In the genomic region with DNA sequence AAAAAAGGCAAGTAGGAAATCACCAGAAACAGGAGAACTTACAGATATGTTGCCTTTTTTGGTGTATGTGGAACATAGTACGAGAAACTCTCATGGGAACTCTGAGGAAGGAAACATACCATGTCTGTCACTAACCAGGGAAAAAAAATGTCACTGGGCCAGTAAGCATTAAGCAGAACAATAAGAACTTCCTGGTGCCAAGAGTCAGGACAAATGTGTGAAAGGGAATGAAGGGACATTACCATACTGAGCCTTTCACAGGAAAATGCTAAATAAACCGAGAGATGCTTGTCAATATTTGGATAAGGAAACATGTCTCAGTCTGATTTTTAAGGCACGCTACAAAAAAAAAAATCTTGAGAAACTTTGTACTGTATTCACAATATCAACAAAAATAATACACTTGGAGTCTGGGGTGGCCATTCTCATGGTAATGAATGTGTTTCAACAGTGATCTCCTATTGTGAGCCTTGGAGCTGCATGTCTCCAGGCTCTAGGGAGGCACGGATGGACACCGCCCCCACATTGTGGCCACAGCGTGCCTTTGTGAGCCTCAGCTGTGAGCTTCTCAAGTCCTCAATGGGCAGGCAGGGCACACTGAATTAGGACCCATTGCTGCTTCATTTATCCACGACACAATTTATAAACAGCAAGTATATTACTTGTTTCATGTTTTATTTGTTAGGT, we compare ENCODE assay signal across 12 cellular contexts.
DNase-seq lines count a peak whose midpoint lies in the region; ATAC-seq and TF ChIP-seq lines count a peak whose summit lies in the region.
"Had no signal": no experiment of that assay in that cellular context is flagged by ENCODE, and none has a peak within 500 bp of the region (broad histone marks: within the 10 kb centered on the region; RNA-seq: fewer than 3 reads in every experiment).

No MANE protein-coding gene starts in this region.

- no peaks in the 10 kb centered on the region for H3K79me2 ChIP-seq in neural progenitor cell (ENCODE audit: low read depth)

- no peak for ATAC-seq in GM19023 (IDR thresholded peaks at IDR 0.05; ENCODE audit: unreplicated experiment)
- ATAC-seq in HG03196 (IDR thresholded peaks at IDR 0.05; ENCODE audit: unreplicated experiment) = no peak

- H3K27ac Mint-ChIP-seq in neural progenitor cell = peak overlapping the region; percentile 91
- H3K27ac Mint-ChIP-seq: activated naive CD4-positive, alpha-beta T cell treated with anti-CD3 and anti-CD28 coated beads, Interleukin-2, amount 10 ng/mL, durations not matched to agents 7 days and 5 days had no signal

- peak overlapping the region; percentile 46 for H3K4me3 Mint-ChIP-seq in neural progenitor cell
- H3K4me3 Mint-ChIP-seq: activated naive CD4-positive, alpha-beta T cell treated with anti-CD3 and anti-CD28 coated beads, Interleukin-2, amount 10 ng/mL, durations not matched to agents 7 days and 5 days had no signal

- H3K27ac ChIP-seq in neural progenitor cell (peak overlapping the region; percentile 88), A673 (ENCODE audit: low read depth, low read length, poor library complexity, severe bottlenecking) (no peak overlapping the region)
- H3K27ac ChIP-seq: breast epithelium had no signal

- peaks cover 36% of the 10 kb centered on the region for H3F3A ChIP-seq in neural progenitor cell (ENCODE audit: low read depth)

- peak overlapping the region; percentile 80 for H3K4me2 ChIP-seq in neural progenitor cell

- peaks cover 2% of the 10 kb centered on the region for H3K36me3 Mint-ChIP-seq in neural progenitor cell
- H3K36me3 Mint-ChIP-seq: activated naive CD4-positive, alpha-beta T cell treated with anti-CD3 and anti-CD28 coated beads, Interleukin-2, amount 10 ng/mL, durations not matched to agents 7 days and 5 days had no signal

- peaks cover 6% of the 10 kb centered on the region for H3K9me3 Mint-ChIP-seq in neural progenitor cell
- H3K9me3 Mint-ChIP-seq: activated naive CD4-positive, alpha-beta T cell treated with anti-CD3 and anti-CD28 coated beads, Interleukin-2, amount 10 ng/mL, durations not matched to agents 7 days and 5 days had no signal

- CTCF ChIA-PET in A673 (lab: Charles Lee) = no interaction called here

- H3K4me3 ChIP-seq in NT2/D1 (ENCODE audit: insufficient read length, low read depth) = no peak overlapping the region
- peak overlapping the region; percentile 36 for H3K4me3 ChIP-seq in neural progenitor cell
- no peak overlapping the region for H3K4me3 ChIP-seq in A673 (ENCODE audit: low read depth, low read length, poor library complexity, severe bottlenecking)
- H3K4me3 ChIP-seq: breast epithelium had no signal

- no peak overlapping the region for H3K9ac ChIP-seq in NT2/D1 (ENCODE audit: insufficient read length, low read depth)
- no peak overlapping the region for H3K9ac ChIP-seq in neural progenitor cell

- POLR2A ChIA-PET in A673 (lab: Charles Lee; ENCODE audit: low non-redundant PET) = no interaction called here

- TF ChIP-seq CTCF in neural progenitor cell (IDR thresholded peaks at IDR 0.05) = no peak
- no peak for TF ChIP-seq CTCF in A673 (conservative IDR thresholded peaks at IDR 0.05; ENCODE audit: low read depth, low read length)

- H3K27me3 ChIP-seq in NT2/D1 (ENCODE audit: insufficient read depth, insufficient read length) (no peaks in the 10 kb centered on the region), neural progenitor cell (no peaks in the 10 kb centered on the region), A673 (replicated peaks; ENCODE audit: insufficient read depth, low read depth, low read length, poor library complexity) (peaks cover 26% of the 10 kb centered on the region)
- H3K27me3 ChIP-seq: breast epithelium had no signal

- intact Hi-C loops in A673 (cut with micrococcal nuclease; ENCODE audit: unreplicated experiment) = no loop called here

- H3K27me3 Mint-ChIP-seq in neural progenitor cell (ENCODE audit: insufficient read depth, low read depth) = peaks cover 6% of the 10 kb centered on the region
- H3K27me3 Mint-ChIP-seq: activated naive CD4-positive, alpha-beta T cell treated with anti-CD3 and anti-CD28 coated beads, Interleukin-2, amount 10 ng/mL, durations not matched to agents 7 days and 5 days had no signal

- H2AFZ ChIP-seq in neural progenitor cell (replicated peaks) = no peak overlapping the region

- H3K4me1 Mint-ChIP-seq in neural progenitor cell = peaks cover 63% of the 10 kb centered on the region
- H3K4me1 Mint-ChIP-seq: activated naive CD4-positive, alpha-beta T cell treated with anti-CD3 and anti-CD28 coated beads, Interleukin-2, amount 10 ng/mL, durations not matched to agents 7 days and 5 days had no signal

- H3K36me3 ChIP-seq in NT2/D1 (ENCODE audit: insufficient read depth, insufficient read length, low read length) = no peaks in the 10 kb centered on the region
- no peaks in the 10 kb centered on the region for H3K36me3 ChIP-seq in neural progenitor cell
- H3K36me3 ChIP-seq in A673 (ENCODE audit: insufficient read depth, low read length, poor library complexity, severe bottlenecking) = no peaks in the 10 kb centered on the region
- H3K36me3 ChIP-seq: breast epithelium had no signal

- peak; percentile 87 for DNase-seq in ELF-1 (ENCODE audit: low read depth, low spot score)
- peak; percentile 92 for DNase-seq in NT2/D1 (ENCODE audit: low read depth, low spot score)
- DNase-seq in hippocampal formation (lab: John Stamatoyannopoulos, UW) = peak; percentile 22 to 35
- peak; percentile 94 for DNase-seq in neural progenitor cell (ENCODE audit: low spot score)
- DNase-seq in stimulated activated naive CD4-positive, alpha-beta T cell (lab: John Stamatoyannopoulos, UW) = no peak
- no peak for DNase-seq in A673 (ENCODE audit: low spot score)
- DNase-seq: activated naive CD4-positive, alpha-beta T cell treated with anti-CD3 and anti-CD28 coated beads, Interleukin-2, amount 10 ng/mL, durations not matched to agents 7 days and 5 days; glutamatergic neuron; mesenchymal stem cell had no signal

- no TSS peak for BruUV-seq in A673 (replicated peaks; lab: Mats Ljungman, UMichigan)

- H3K4me1 ChIP-seq in NT2/D1 (ENCODE audit: insufficient read depth, insufficient read length) = peaks cover 5% of the 10 kb centered on the region
- H3K4me1 ChIP-seq in neural progenitor cell = peaks cover 65% of the 10 kb centered on the region
- no peaks in the 10 kb centered on the region for H3K4me1 ChIP-seq in A673 (ENCODE audit: insufficient read depth, low read length, poor library complexity, severe bottlenecking)
- H3K4me1 ChIP-seq: breast epithelium had no signal

- no peaks in the 10 kb centered on the region for H3K9me3 ChIP-seq in NT2/D1 (ENCODE audit: insufficient read depth, low read length)
- H3K9me3 ChIP-seq in neural progenitor cell (ENCODE audit: low read depth) = no peaks in the 10 kb centered on the region
- no peaks in the 10 kb centered on the region for H3K9me3 ChIP-seq in A673 (ENCODE audit: low read depth, low read length, poor library complexity, severe bottlenecking)
- H3K9me3 ChIP-seq: breast epithelium had no signal

- no peaks in the 10 kb centered on the region for H4K20me1 ChIP-seq in neural progenitor cell (ENCODE audit: low read depth)

Comparison
In these comparisons a context has a peak if more than half of its experiments do, and no peak if none do; other contexts are left out.
1. DNase-seq: peak in ELF-1 (single experiment), NT2/D1 (single experiment), hippocampal formation (2 of 2) and neural progenitor cell (single experiment); none in stimulated activated naive CD4-positive, alpha-beta T cell (0 of 6) and A673 (single experiment).